ENCODE assay signal across 26 cellular contexts in the genomic region with DNA sequence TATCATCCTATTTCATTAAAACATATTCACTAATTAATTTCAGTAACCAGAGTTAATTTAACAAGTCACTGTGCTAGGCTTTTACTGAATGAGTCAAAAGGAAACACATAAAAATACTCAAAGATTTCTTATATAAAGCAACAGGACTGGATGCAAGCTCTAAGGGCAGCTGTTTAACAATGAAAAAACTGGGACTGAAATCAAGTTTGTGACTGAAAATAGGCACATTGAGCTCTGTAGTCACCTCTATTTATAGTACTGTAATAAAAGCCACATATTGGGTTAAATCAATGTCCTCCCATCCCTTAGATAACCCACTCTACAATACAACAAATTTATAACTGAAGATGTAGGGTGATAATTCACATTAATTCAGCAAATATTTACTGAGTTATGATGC.
"Had no signal": no experiment of that assay in that cellular context is flagged by ENCODE, and none has a peak within 500 bp of the region (broad histone marks: within the 10 kb centered on the region; RNA-seq: fewer than 3 reads in every experiment).

No MANE protein-coding gene starts in this region.

- H3K36me3 ChIP-seq: breast epithelium, esophagus squamous epithelium, lower lobe of right lung, tibial nerve had no signal

- H3K4me1 Mint-ChIP-seq: activated naive CD4-positive, alpha-beta T cell treated with anti-CD3 and anti-CD28 coated beads, Interleukin-2, amount 10 ng/mL, durations not matched to agents 7 days and 5 days had no signal

- H3K27me3 Mint-ChIP-seq: activated naive CD4-positive, alpha-beta T cell treated with anti-CD3 and anti-CD28 coated beads, Interleukin-2, amount 10 ng/mL, durations not matched to agents 7 days and 5 days; activated naive CD8-positive, alpha-beta T cell treated with anti-CD3 and anti-CD28 coated beads, Interleukin-2, amount 50 U/mL, for 24 hours; dendritic cell treated with granulocyte-macrophage colony-stimulating factor and Interleukin-4, amounts not matched to agents 40 ng/mL and 50 ng/mL, for 4 days; progenitor cell of endocrine pancreas; stimulated activated naive CD8-positive, alpha-beta T cell treated with anti-CD3 and anti-CD28 coated beads, Interleukin-15, Interleukin-2, amounts not matched to agents 100 ng/mL and 50 ng/mL, for 24 hours had no signal

- H2AFZ ChIP-seq: hepatocyte had no signal

- H3K27ac ChIP-seq: breast epithelium, esophagus squamous epithelium, hepatocyte, lower lobe of right lung, skin epidermis, tibial nerve had no signal

- DNase-seq: activated CD4-positive, alpha-beta T cell treated with anti-CD3 and anti-CD28 coated beads for 48 hours; activated CD4-positive, CD25-positive, alpha-beta regulatory T cell; activated CD8-positive, alpha-beta memory T cell treated with anti-CD3 and anti-CD28 coated beads, Interleukin-2, amount 50 U/mL, for 4 hours; activated CD8-positive, alpha-beta T cell treated with anti-CD3 and anti-CD28 coated beads, Interleukin-2, amount 10 ng/mL, durations not matched to agents 7 days and 5 days; activated naive CD4-positive, alpha-beta T cell treated with anti-CD3 and anti-CD28 coated beads, Interleukin-2, amount 10 ng/mL, durations not matched to agents 7 days and 5 days; activated naive CD8-positive, alpha-beta T cell treated with anti-CD3 and anti-CD28 coated beads, Interleukin-2, amount 50 U/mL, for 24 hours; activated T-cell treated with anti-CD3 and anti-CD28 coated beads, Interleukin-2, amount 50 U/mL, for 4 hours; anterior cingulate cortex; effector memory CD4-positive, alpha-beta T cell; esophagus squamous epithelium; left colon; lower lobe of right lung; occipital lobe; stimulated activated CD4-positive, alpha-beta T cell treated with anti-CD3 and anti-CD28 coated beads, Interleukin-2, amount 100 ng/mL, for 48 hours; T-helper 1 cell; T1000 had no signal

- H3K9me3 ChIP-seq: breast epithelium, esophagus squamous epithelium, lower lobe of right lung, tibial nerve had no signal

- H3K4me1 ChIP-seq: breast epithelium, esophagus squamous epithelium, lower lobe of right lung had no signal

- H3K27ac Mint-ChIP-seq: activated CD8-positive, alpha-beta T cell treated with anti-CD3 and anti-CD28 coated beads, Interleukin-2, amount 10 ng/mL, durations not matched to agents 7 days and 5 days; activated naive CD4-positive, alpha-beta T cell treated with anti-CD3 and anti-CD28 coated beads, Interleukin-2, amount 10 ng/mL, durations not matched to agents 7 days and 5 days; activated naive CD8-positive, alpha-beta T cell treated with anti-CD3 and anti-CD28 coated beads, Interleukin-2, amount 50 U/mL, for 24 hours; dendritic cell treated with granulocyte-macrophage colony-stimulating factor and Interleukin-4, amounts not matched to agents 40 ng/mL and 50 ng/mL, for 4 days; mesothelial cell of epicardium; progenitor cell of endocrine pancreas; stimulated activated naive CD8-positive, alpha-beta T cell treated with anti-CD3 and anti-CD28 coated beads, Interleukin-15, Interleukin-2, amounts not matched to agents 100 ng/mL and 50 ng/mL, for 24 hours had no signal

- H3K27me3 ChIP-seq: breast epithelium, esophagus squamous epithelium, hepatocyte, tibial nerve had no signal

- H3K9me3 Mint-ChIP-seq: activated naive CD4-positive, alpha-beta T cell treated with anti-CD3 and anti-CD28 coated beads, Interleukin-2, amount 10 ng/mL, durations not matched to agents 7 days and 5 days; activated naive CD8-positive, alpha-beta T cell treated with anti-CD3 and anti-CD28 coated beads, Interleukin-2, amount 50 U/mL, for 24 hours; activated T-cell treated with anti-CD3 and anti-CD28 coated beads, Interleukin-2, amount 50 U/mL, for 4 hours; mesothelial cell of epicardium; stimulated activated naive CD8-positive, alpha-beta T cell treated with anti-CD3 and anti-CD28 coated beads, Interleukin-15, Interleukin-2, amounts not matched to agents 100 ng/mL and 50 ng/mL, for 24 hours had no signal

- FAIRE-seq: islet of Langerhans, urothelium cell line had no signal

- H3K4me3 Mint-ChIP-seq: activated CD8-positive, alpha-beta T cell treated with anti-CD3 and anti-CD28 coated beads, Interleukin-2, amount 10 ng/mL, durations not matched to agents 7 days and 5 days; activated naive CD4-positive, alpha-beta T cell treated with anti-CD3 and anti-CD28 coated beads, Interleukin-2, amount 10 ng/mL, durations not matched to agents 7 days and 5 days; activated naive CD8-positive, alpha-beta T cell treated with anti-CD3 and anti-CD28 coated beads, Interleukin-2, amount 50 U/mL, for 24 hours; activated T-cell treated with anti-CD3 and anti-CD28 coated beads, Interleukin-2, amount 50 U/mL, for 4 hours; dendritic cell treated with granulocyte-macrophage colony-stimulating factor and Interleukin-4, amounts not matched to agents 40 ng/mL and 50 ng/mL, for 4 days; mesothelial cell of epicardium; stimulated activated naive CD8-positive, alpha-beta T cell treated with anti-CD3 and anti-CD28 coated beads, Interleukin-15, Interleukin-2, amounts not matched to agents 100 ng/mL and 50 ng/mL, for 24 hours had no signal

- H3K4me3 ChIP-seq: breast epithelium, esophagus squamous epithelium, hepatocyte, lower lobe of right lung, skin epidermis, tibial nerve had no signal

- H3K36me3 Mint-ChIP-seq: activated naive CD4-positive, alpha-beta T cell treated with anti-CD3 and anti-CD28 coated beads, Interleukin-2, amount 10 ng/mL, durations not matched to agents 7 days and 5 days had no signal

- H3K4me2 ChIP-seq: hepatocyte had no signal

- H3K79me2 ChIP-seq: hepatocyte had no signal
